8 cellular contexts compared by ENCODE assay signal in the genomic region with DNA sequence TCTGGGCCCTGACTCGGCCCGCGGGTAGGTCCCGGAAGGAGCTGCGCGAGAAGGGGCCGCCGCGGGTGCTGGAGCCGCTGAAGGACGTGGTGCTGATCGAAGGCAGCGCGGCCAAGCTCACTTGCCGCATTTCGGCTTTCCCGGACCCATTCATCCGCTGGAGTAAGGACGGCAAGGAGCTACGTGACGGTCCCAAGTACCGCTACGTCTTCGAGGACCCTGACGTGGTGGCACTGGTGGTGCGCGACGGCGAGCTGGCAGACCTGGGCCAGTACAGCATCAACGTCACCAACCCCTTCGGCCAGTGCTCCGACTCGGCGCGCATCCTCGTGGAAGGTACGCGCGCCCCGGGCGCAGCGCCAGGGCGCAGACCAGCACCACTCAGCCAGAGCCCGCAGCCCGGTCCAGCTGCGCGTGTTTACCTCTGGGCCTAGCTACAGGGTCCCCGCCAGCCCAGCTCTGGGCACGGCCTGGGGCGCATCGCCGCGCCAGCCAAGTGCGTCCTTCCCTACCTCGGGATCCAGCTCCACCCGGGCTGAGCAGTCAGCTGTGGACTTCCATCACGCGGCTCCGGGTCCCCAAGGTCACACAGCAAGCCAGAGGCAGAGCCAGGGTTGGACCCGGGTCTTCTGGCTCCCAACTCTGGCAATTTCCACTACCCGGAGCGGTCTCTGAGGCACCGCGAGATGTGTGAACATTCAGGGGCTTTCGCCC. TPM values are rescaled to one million over a fixed set of nuclear protein-coding genes. Genes with fewer than 3 reads are reported as not detected.
DNase-seq lines count a peak whose midpoint lies in the region; ATAC-seq lines count a peak whose summit lies in the region.

No MANE protein-coding gene starts in this region.

- H3K36me3 Mint-ChIP-seq in immature natural killer cell, result no peaks in the 10 kb centered on the region
- H3K36me3 Mint-ChIP-seq in stimulated activated effector memory CD8-positive, alpha-beta T cell treated with anti-CD3 and anti-CD28 coated beads, Interleukin-12 subunit alpha, Interleukin-12 subunit beta, amount 100 ng/mL, for 72 hours, result peaks cover 10% of the 10 kb centered on the region

- no peaks in the 10 kb centered on the region for H3K36me3 ChIP-seq in adipocyte (ENCODE audit: control insufficient read depth, insufficient read depth, low read length, severe bottlenecking)

- DNase-seq in NCI-H748 (lab: John Stamatoyannopoulos, UW; ENCODE audit: unreplicated experiment) (peak; percentile 51), NCI-H748 treated with DMSO at 0.1 percent for 48 hours (lab: John Stamatoyannopoulos, UW) (no peak), adipocyte (ENCODE audit: low read depth) (no peak), immature natural killer cell (no peak), DMS153 (lab: John Stamatoyannopoulos, UW) (no peak), NCI-H1092 treated with DMSO at 0.1 percent for 48 hours (lab: John Stamatoyannopoulos, UW) (no peak), HuH-7.5 (ENCODE audit: low spot score) (no peak)
- no peak for DNase-seq in stimulated activated effector memory CD8-positive, alpha-beta T cell treated with anti-CD3 and anti-CD28 coated beads, Interleukin-12 subunit alpha, Interleukin-12 subunit beta, amount 100 ng/mL, for 72 hours (ENCODE audit: low spot score in 2 of 2)

- H3K27me3 ChIP-seq in adipocyte (replicated peaks; ENCODE audit: control insufficient read depth, insufficient read depth, low read length), result no peaks in the 10 kb centered on the region

- no peak overlapping the region for H3K27ac Mint-ChIP-seq in immature natural killer cell
- no peak overlapping the region for H3K27ac Mint-ChIP-seq in stimulated activated effector memory CD8-positive, alpha-beta T cell treated with anti-CD3 and anti-CD28 coated beads, Interleukin-12 subunit alpha, Interleukin-12 subunit beta, amount 100 ng/mL, for 72 hours

- no peaks in the 10 kb centered on the region for H3K9me3 ChIP-seq in adipocyte (ENCODE audit: control insufficient read depth, low read length)

- peak overlapping the region; percentile 99 for H3K9ac ChIP-seq in adipocyte (ENCODE audit: low read length)

- H3K27me3 Mint-ChIP-seq in immature natural killer cell (ENCODE audit: low read depth in 3 of 3), result peaks cover 5 to 18% (median 13%) of the 10 kb centered on the region in 3 donors

- H3K4me3 ChIP-seq in adipocyte (ENCODE audit: low read length), result peak overlapping the region; percentile 92

- H3K4me3 Mint-ChIP-seq in immature natural killer cell, result peak overlapping the region; percentile 94 to 99 (median 96)
- peak overlapping the region; percentile 98 for H3K4me3 Mint-ChIP-seq in stimulated activated effector memory CD8-positive, alpha-beta T cell treated with anti-CD3 and anti-CD28 coated beads, Interleukin-12 subunit alpha, Interleukin-12 subunit beta, amount 100 ng/mL, for 72 hours

- H3K9me3 Mint-ChIP-seq in immature natural killer cell, result peaks cover 0 to 2% (median 0%) of the 10 kb centered on the region in 6 donors
- H3K9me3 Mint-ChIP-seq in stimulated activated effector memory CD8-positive, alpha-beta T cell treated with anti-CD3 and anti-CD28 coated beads, Interleukin-12 subunit alpha, Interleukin-12 subunit beta, amount 100 ng/mL, for 72 hours, result no peaks in the 10 kb centered on the region

- H3K4me1 ChIP-seq in adipocyte (ENCODE audit: control insufficient read depth, insufficient read depth, low read length), result peaks cover 33% of the 10 kb centered on the region

- ATAC-seq in stimulated activated effector memory CD8-positive, alpha-beta T cell treated with anti-CD3 and anti-CD28 coated beads, Interleukin-12 subunit alpha, Interleukin-12 subunit beta, amount 100 ng/mL, for 72 hours, result no peak

- peaks cover 27 to 36% of the 10 kb centered on the region in 2 donors for H3K4me1 Mint-ChIP-seq in immature natural killer cell
- peaks cover 53% of the 10 kb centered on the region for H3K4me1 Mint-ChIP-seq in stimulated activated effector memory CD8-positive, alpha-beta T cell treated with anti-CD3 and anti-CD28 coated beads, Interleukin-12 subunit alpha, Interleukin-12 subunit beta, amount 100 ng/mL, for 72 hours

RNA-seq across cellular contexts. Expression of a gene that starts 1.8 kb away (rescaled TPM):
- polyA plus RNA-seq in immature natural killer cell, result 10 to 100 TPM; 21.4 to 40.9 (median 37.1) TPM

RNA-seq across cellular contexts. Expression of a gene that starts 17.3 kb away (rescaled TPM):
- polyA plus RNA-seq in immature natural killer cell, result not detected

RNA-seq across cellular contexts. Expression of a gene that starts 46.7 kb away (rescaled TPM):
- 10 to 100 TPM in 2 of 3 donors, 1 to 10 TPM in 1; 6.1 to 20.8 (median 18.6) TPM for polyA plus RNA-seq in immature natural killer cell

RNA-seq across cellular contexts. Expression of a gene that starts 46.9 kb away (rescaled TPM):
- polyA plus RNA-seq in immature natural killer cell, result under 1 TPM in 1 of 3 donors, not detected in 2; 0.44 TPM
